ENCODE assay signal across 20 cellular contexts in genomic region chr9:81031422-81032029, GRCh38.
DNase-seq lines count a peak whose midpoint lies in the region; ATAC-seq, FAIRE-seq and TF ChIP-seq lines count a peak whose summit lies in the region.
"Had no signal": no experiment of that assay in that cellular context is flagged by ENCODE, and none has a peak within 500 bp of the region (broad histone marks: within the 10 kb centered on the region; RNA-seq: fewer than 3 reads in every experiment).

No MANE protein-coding gene starts in this region.

- FAIRE-seq in bronchial epithelial cell (lab: Jason Lieb, UNC): peak; percentile 73
- FAIRE-seq: colon, GM18507 had no signal

- no peak overlapping the region for H2AFZ ChIP-seq in ACC112 (ENCODE audit: low read length, unreplicated experiment)
- 0 out of 2 replicates have a peak overlapping the region, but pooled peaks have one; percentile 9 for H2AFZ ChIP-seq in KMS-11 (ENCODE audit: low read depth)

- DNase-seq in bronchial epithelial cell (ENCODE audit: low read depth) (peak; percentile 86), left kidney (ENCODE audit: low read depth, low spot score) (peak; percentile 38), AG08396 (ENCODE audit: low spot score) (no peak)
- DNase-seq: activated CD4-positive, alpha-beta T cell treated with anti-CD3 and anti-CD28 coated beads for 4 hours; activated naive CD8-positive, alpha-beta T cell treated with anti-CD3 and anti-CD28 coated beads, Interleukin-2, amount 50 U/mL, for 24 hours; activated T-cell treated with anti-CD3 and anti-CD28 coated beads, Interleukin-2, amount 50 U/mL, for 24 hours; hippocampal formation; nephron progenitor cell; right lobe of liver; Right ventricle myocardium superior; stimulated activated CD4-positive, alpha-beta T cell treated with anti-CD3 and anti-CD28 coated beads, Interleukin-4, amount 100 ng/mL, for 1 hour; thyroid gland had no signal

- no peak overlapping the region for H3K4me3 ChIP-seq in ACC112 (ENCODE audit: low read depth, low read length)
- no peak overlapping the region for H3K4me3 ChIP-seq in KMS-11 (IDR thresholded peaks at IDR 0.05; ENCODE audit: insufficient read depth, low read depth, low read length)
- no peak overlapping the region for H3K4me3 ChIP-seq in bronchial epithelial cell (ENCODE audit: low read depth, low read length)
- H3K4me3 ChIP-seq: right lobe of liver, thyroid gland had no signal

- ATAC-seq in GM21515 (IDR thresholded peaks at IDR 0.05; ENCODE audit: unreplicated experiment): no peak
- no peak for ATAC-seq in HG03571 (IDR thresholded peaks at IDR 0.05; ENCODE audit: unreplicated experiment)
- ATAC-seq in GM19467 (IDR thresholded peaks at IDR 0.05; ENCODE audit: unreplicated experiment): no peak
- ATAC-seq: activated naive CD8-positive, alpha-beta T cell treated with anti-CD3 and anti-CD28 coated beads, Interleukin-2, amount 50 U/mL, for 24 hours; esophagus mucosa had no signal

- H3K4me2 ChIP-seq in KMS-11: peak overlapping the region; percentile 8; the same call in 1 of the 2 replicates

- TF ChIP-seq CTCF in KMS-11 (conservative IDR thresholded peaks at IDR 0.05; ENCODE audit: low read depth, low read length) (no peak), bronchial epithelial cell (IDR thresholded peaks at IDR 0.05; ENCODE audit: insufficient read depth, low read length, severe bottlenecking) (no peak)

- H3K79me2 ChIP-seq in ACC112 (ENCODE audit: control insufficient read depth, insufficient read depth, low read length, unreplicated experiment): no peaks in the 10 kb centered on the region
- no peaks in the 10 kb centered on the region for H3K79me2 ChIP-seq in KMS-11 (ENCODE audit: insufficient read depth, low read depth)

- no peak overlapping the region for H3K9ac ChIP-seq in KMS-11

- H3K36me3 ChIP-seq in ACC112 (ENCODE audit: insufficient read depth, low read length) (no peaks in the 10 kb centered on the region), KMS-11 (ENCODE audit: insufficient read depth) (no peaks in the 10 kb centered on the region), bronchial epithelial cell (ENCODE audit: control insufficient read depth, insufficient read depth, low read length) (no peaks in the 10 kb centered on the region)
- H3K36me3 ChIP-seq: right lobe of liver, thyroid gland had no signal

- H3K27ac ChIP-seq in ACC112 (ENCODE audit: low read depth, low read length) (peak overlapping the region; percentile 75), KMS-11 (no peak overlapping the region)
- H3K27ac ChIP-seq: right lobe of liver, thyroid gland had no signal

- H4K20me1 ChIP-seq in KMS-11 (ENCODE audit: insufficient read depth): no peaks in the 10 kb centered on the region

- H3K4me1 ChIP-seq in ACC112 (ENCODE audit: control insufficient read depth, insufficient read depth, low read length, unreplicated experiment) (peaks cover 37% of the 10 kb centered on the region), KMS-11 (ENCODE audit: low read depth, poor library complexity, severe bottlenecking) (peaks cover 39% of the 10 kb centered on the region)
- H3K4me1 ChIP-seq: right lobe of liver, thyroid gland had no signal

- H3K27me3 ChIP-seq in ACC112 (ENCODE audit: insufficient read depth, low read length) (no peaks in the 10 kb centered on the region), KMS-11 (ENCODE audit: insufficient read depth, low read depth) (no peaks in the 10 kb centered on the region), bronchial epithelial cell (ENCODE audit: control insufficient read depth, insufficient read depth, low read length) (no peaks in the 10 kb centered on the region)
- H3K27me3 ChIP-seq: right lobe of liver, thyroid gland had no signal
